Comparison of ENCODE assay signal across 8 cellular contexts in the genomic region with DNA sequence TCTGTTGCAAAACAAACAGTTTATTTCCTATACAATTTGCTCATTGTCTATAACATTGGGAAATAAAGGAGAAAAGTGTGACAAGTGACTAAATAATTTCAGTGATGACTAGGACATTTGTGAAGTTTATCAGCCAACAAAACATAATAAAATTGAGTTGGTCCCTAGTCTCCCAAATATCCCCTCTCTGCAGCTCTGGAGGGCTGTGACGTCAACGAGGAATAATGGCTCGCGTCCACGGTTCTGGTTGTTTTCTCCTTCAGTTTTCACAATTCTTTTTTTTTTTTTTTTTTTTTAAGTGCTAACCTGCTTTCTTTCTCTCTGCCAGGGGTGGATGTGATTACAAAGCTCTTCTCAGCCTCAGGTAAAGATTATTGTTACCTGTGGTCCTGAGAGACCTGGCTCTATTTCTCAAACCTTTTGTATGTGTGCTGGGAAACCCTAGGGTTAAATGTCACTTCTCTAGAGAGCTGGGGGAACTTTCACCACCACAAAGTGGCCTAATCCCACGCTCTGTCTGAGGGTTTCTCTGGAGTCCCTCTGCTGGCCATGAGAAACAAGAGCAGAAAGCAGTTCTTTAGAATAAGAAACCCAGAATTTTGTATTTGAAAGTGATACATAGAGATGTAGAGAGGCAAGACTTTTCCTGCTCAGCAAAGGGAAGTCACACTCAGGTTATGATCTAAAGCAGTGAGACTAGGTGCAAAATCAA. TPM values are rescaled to one million over a fixed set of nuclear protein-coding genes. Genes with fewer than 3 reads are reported as not detected.
DNase-seq lines count a peak whose midpoint lies in the region; ATAC-seq, FAIRE-seq and TF ChIP-seq lines count a peak whose summit lies in the region.

No MANE protein-coding gene starts in this region.

- FAIRE-seq in H1 (lab: Jason Lieb, UNC), result no peak

- no peak overlapping the region for H2BK12ac ChIP-seq in H1 (ENCODE audit: low read depth, low read length)

- no peak overlapping the region for H3K56ac ChIP-seq in H1 (replicated peaks; ENCODE audit: insufficient read length, low read depth, low read length)

- no peaks in the 10 kb centered on the region for H4K20me1 ChIP-seq in H1 (replicated peaks in 1 of 2; ENCODE audit: control insufficient read depth in 1 of 2, insufficient read depth in 2 of 2, low read length in 2 of 2)

- H3K18ac ChIP-seq in H1 (ENCODE audit: extremely low read depth, low read length), result no peak overlapping the region

- no peak overlapping the region for H4K8ac ChIP-seq in H1 (ENCODE audit: extremely low read depth, insufficient read depth, low read length)

- WGBS in H1 (ENCODE audit: extremely low coverage in 1 of 2, insufficient coverage in 1 of 2, insufficient read length in 1 of 2, insufficient replicate concordance in 2 of 2, low coverage in 1 of 2, low lambda C conversion rate in 2 of 2, missing lambda C conversion rate in 1 of 2), 2 experiments, result 83% methylated on average over 5 of the region's 6 CpGs; no CpG with 5 or more reads in 1 of the 2 experiments

- no peaks in the 10 kb centered on the region for H3K9me3 Mint-ChIP-seq in naive thymus-derived CD4-positive, alpha-beta T cell

- no peak overlapping the region for H2BK15ac ChIP-seq in H1 (ENCODE audit: low read length)

- H3K27me3 ChIP-seq in H1 (replicated peaks in 1 of 4; ENCODE audit: control insufficient read depth in 3 of 4, extremely low read depth in 1 of 4, insufficient read depth in 3 of 4, low read length in 3 of 4), result no peaks in the 10 kb centered on the region
- H3K27me3 ChIP-seq in naive thymus-derived CD4-positive, alpha-beta T cell (ENCODE audit: control insufficient read depth in 2 of 2, insufficient read depth in 2 of 2, low read length in 2 of 2), result no peaks in the 10 kb centered on the region

- no peak overlapping the region for H2BK120ac ChIP-seq in H1 (replicated peaks; ENCODE audit: low read depth, low read length)

- H3K4ac ChIP-seq in H1 (replicated peaks; ENCODE audit: insufficient read length, low read depth, low read length), result no peak overlapping the region

- no peak overlapping the region for H3K14ac ChIP-seq in H1 (ENCODE audit: insufficient read length)

- H4K5ac ChIP-seq in H1 (ENCODE audit: insufficient read length, low read depth, low read length), result no peak overlapping the region

- no peaks in the 10 kb centered on the region for H3K9me3 ChIP-seq in H1 (ENCODE audit: insufficient read depth in 2 of 2, low read depth in 1 of 2, low read length in 1 of 2)
- no peaks in the 10 kb centered on the region for H3K9me3 ChIP-seq in naive thymus-derived CD4-positive, alpha-beta T cell (ENCODE audit: control insufficient read depth in 2 of 3, low read length in 3 of 3)

- TF ChIP-seq POLR2A in H1 (IDR thresholded peaks at IDR 0.05; ENCODE audit: control extremely low read depth in 1 of 2, low read depth in 2 of 2, low read length in 2 of 2), result no peak

- no peak overlapping the region for H3K4me3 ChIP-seq in H1 (ENCODE audit: extremely low read depth in 1 of 4, insufficient read depth in 2 of 4, low read depth in 3 of 4, low read length in 4 of 4)
- no peak overlapping the region for H3K4me3 ChIP-seq in naive thymus-derived CD4-positive, alpha-beta T cell (ENCODE audit: low read length)

- CTCF ChIA-PET in H1 (lab: Charles Lee; ENCODE audit: partially characterized antibody), result interaction anchor here (0.6 to 5.4 kb wide), 17 partner anchors 14 to 641 kb away, joined by 3 to 146 read pairs (median 4); no protein-coding TSS in a partner anchor
- CTCF ChIA-PET in naive thymus-derived CD4-positive, alpha-beta T cell (lab: Charles Lee), result interaction anchor here (0.5 to 6.1 kb wide), 14 partner anchors 167 to 867 kb away, joined by 3 to 131 read pairs (median 4); no protein-coding TSS in a partner anchor

- peak overlapping the region in 1 of 10 donors; percentile 34 for H3K4me3 Mint-ChIP-seq in naive thymus-derived CD4-positive, alpha-beta T cell

- peak; percentile 44 to 55 for TF ChIP-seq RAD21 in H1 (IDR thresholded peaks at IDR 0.05 in 1 of 2, conservative IDR thresholded peaks at IDR 0.05 in 1 of 2; ENCODE audit: low read depth in 2 of 2, low read length in 2 of 2)

- no peak overlapping the region for H3K9ac ChIP-seq in H1 (replicated peaks in 1 of 4; ENCODE audit: extremely low read depth in 1 of 4, low read depth in 3 of 4, low read length in 3 of 4)

- TF ChIP-seq CTCF in H1 (IDR thresholded peaks at IDR 0.05; ENCODE audit: control extremely low read depth in 1 of 3, insufficient read depth in 1 of 3, low read depth in 1 of 3, low read length in 3 of 3), result peak; percentile 15 to 56 (median 56)

- TF ChIP-seq EP300 in H1 (IDR thresholded peaks at IDR 0.05; ENCODE audit: borderline replicate concordance in 1 of 2, low read depth in 2 of 2, low read length in 2 of 2), result no peak

- H2BK5ac ChIP-seq in H1 (ENCODE audit: low read depth, low read length), result no peak overlapping the region

- H2BK20ac ChIP-seq in H1 (ENCODE audit: low read length), result no peak overlapping the region

- DNase-seq in NCI-H748 (lab: John Stamatoyannopoulos, UW; ENCODE audit: unreplicated experiment) (peak; percentile 40), NCI-H748 treated with DMSO at 0.1 percent for 48 hours (lab: John Stamatoyannopoulos, UW) (no peak), SIG-M5 treated with dmso at 0.1 percent for 504 hours (lab: John Stamatoyannopoulos, UW; ENCODE audit: unreplicated experiment) (peak; percentile 79), H1 (ENCODE audit: low read depth in 1 of 2, low spot score in 2 of 2) (no peak), GF-D8 (lab: John Stamatoyannopoulos, UW) (no peak)
- peak in 7 of 9 donors; percentile 14 to 55 (median 37) for DNase-seq in naive thymus-derived CD4-positive, alpha-beta T cell

- intact Hi-C loops in naive thymus-derived CD4-positive, alpha-beta T cell (cut with micrococcal nuclease), result loop anchor here (1.0 to 2.0 kb wide), 3 partner anchors 69 to 333 kb away; no protein-coding TSS in a partner anchor

- no peak overlapping the region for H3K23ac ChIP-seq in H1 (ENCODE audit: insufficient read length)

- peaks cover 12 to 33% (median 21%) of the 10 kb centered on the region in 7 donors for H3K4me1 Mint-ChIP-seq in naive thymus-derived CD4-positive, alpha-beta T cell

- H3K36me3 ChIP-seq in H1 (ENCODE audit: control insufficient read depth in 2 of 4, insufficient read depth in 4 of 4, low read length in 3 of 4), result no peaks in the 10 kb centered on the region
- H3K36me3 ChIP-seq in naive thymus-derived CD4-positive, alpha-beta T cell (ENCODE audit: control insufficient read depth in 2 of 3, insufficient read depth in 3 of 3, low read length in 3 of 3), result no peaks in the 10 kb centered on the region

- no peak overlapping the region for H4K91ac ChIP-seq in H1 (replicated peaks; ENCODE audit: insufficient read length, low read length)

- H3K79me1 ChIP-seq in H1 (ENCODE audit: low read depth, low read length), result no peaks in the 10 kb centered on the region

- no peaks in the 10 kb centered on the region; the same call in 1 of the 2 replicates for H3K23me2 ChIP-seq in H1 (ENCODE audit: low read depth, low read length)

- H3K4me1 ChIP-seq in H1 (replicated peaks in 1 of 4; ENCODE audit: control insufficient read depth in 3 of 4, insufficient read depth in 4 of 4, low read length in 3 of 4), result no peaks in the 10 kb centered on the region
- peaks cover 0 to 9% of the 10 kb centered on the region in 2 donors for H3K4me1 ChIP-seq in naive thymus-derived CD4-positive, alpha-beta T cell (ENCODE audit: control insufficient read depth in 2 of 2, insufficient read depth in 2 of 2, low read length in 2 of 2)

- ATAC-seq in HG02981 (IDR thresholded peaks at IDR 0.05; ENCODE audit: unreplicated experiment) (peak; percentile 54), HG03135 (IDR thresholded peaks at IDR 0.05; ENCODE audit: unreplicated experiment) (no peak)
- peak; percentile 66 for ATAC-seq in naive thymus-derived CD4-positive, alpha-beta T cell

- H3K27ac Mint-ChIP-seq in naive thymus-derived CD4-positive, alpha-beta T cell, result peak overlapping the region in 2 of 9 donors; percentile 23 to 50

- no peak overlapping the region; the same call in 1 of the 2 replicates for H2AFZ ChIP-seq in H1 (ENCODE audit: low read length)

- H2AK5ac ChIP-seq in H1 (ENCODE audit: low read depth, low read length), result no peak overlapping the region

- no peaks in the 10 kb centered on the region for H3K79me2 ChIP-seq in H1 (ENCODE audit: control insufficient read depth in 1 of 2, insufficient read depth in 2 of 2, low read length in 2 of 2)

- no peaks in the 10 kb centered on the region for H3K36me3 Mint-ChIP-seq in naive thymus-derived CD4-positive, alpha-beta T cell

- peaks cover 0 to 9% (median 0%) of the 10 kb centered on the region in 5 donors for H3K27me3 Mint-ChIP-seq in naive thymus-derived CD4-positive, alpha-beta T cell

- H3K4me2 ChIP-seq in H1 (ENCODE audit: insufficient read depth in 1 of 2, low read depth in 2 of 2, low read length in 2 of 2), result no peak overlapping the region

- no peak overlapping the region for H3K27ac ChIP-seq in H1 (ENCODE audit: low read depth, low read length)
- H3K27ac ChIP-seq in naive thymus-derived CD4-positive, alpha-beta T cell (ENCODE audit: low read depth, low read length), result no peak overlapping the region

- POLR2A ChIA-PET in H1 (lab: Charles Lee; ENCODE audit: partially characterized antibody), result no interaction called here
- POLR2A ChIA-PET in naive thymus-derived CD4-positive, alpha-beta T cell (lab: Charles Lee), result interaction anchor here (0.6 kb wide), 1 partner anchor 332 kb away, joined by 3 read pairs; no protein-coding TSS in a partner anchor

TF ChIP-seq in H1, 55 proteins besides CTCF, POLR2A, EP300 and RAD21 (continues in another document):
- TF ChIP-seq FOSL1 (IDR thresholded peaks at IDR 0.05; ENCODE audit: insufficient read depth, low read depth, low read length), result no peak
- TF ChIP-seq NANOG (IDR thresholded peaks at IDR 0.05; ENCODE audit: insufficient read depth, low read depth, low read length, poor library complexity, severe bottlenecking), result no peak
- no peak for TF ChIP-seq KDM1A (IDR thresholded peaks at IDR 0.05; ENCODE audit: borderline replicate concordance, low read length)
- no peak for TF ChIP-seq BCL11A (IDR thresholded peaks at IDR 0.05; ENCODE audit: low read depth in 2 of 2, low read length in 2 of 2)
- no peak for TF ChIP-seq CBX8 (IDR thresholded peaks at IDR 0.05; ENCODE audit: borderline replicate concordance, low read depth, low read length)

RNA-seq across cellular contexts. Expression of a gene that starts 36.2 kb away (rescaled TPM):
- not detected in 2 replicates for total RNA-seq in H1 (2021; fragmentation: NEBNext Ultra II Directional; extraction: Animal tissue kit (Norgen Biotek cat#: 25700))
- not detected in 2 replicates for polyA plus RNA-seq in H1 (2011; rRNA removed)
- not detected for polyA plus RNA-seq in H1 (2011; cell fraction: cytosol; rRNA removed)
- not detected for polyA plus RNA-seq in H1 (2011; cell fraction: nucleus; rRNA removed)
- polyA plus RNA-seq in H1 (2012, experiment 1 of 2), result not detected in 4 replicates
- not detected for polyA plus RNA-seq in H1 (2012, experiment 2 of 2)
- polyA plus RNA-seq in H1 (2013, experiment 1 of 2), result not detected
- polyA plus RNA-seq in H1 (2013, experiment 2 of 2), result not detected
- polyA minus RNA-seq in H1 (2011; rRNA and poly(A)+ RNA removed), result not detected in 2 replicates
- polyA minus RNA-seq in H1 (2011; cell fraction: cytosol; rRNA and poly(A)+ RNA removed), result not detected
- polyA minus RNA-seq in H1 (2011; cell fraction: nucleus; rRNA and poly(A)+ RNA removed), result not detected
- 10 to 100 TPM in 4 of 5 experiments, 1 to 10 TPM in 1; 7.1 to 26.4 (median 23.8) TPM for total RNA-seq in naive thymus-derived CD4-positive, alpha-beta T cell
- 10 to 100 TPM; 48.2 to 89.7 TPM for polyA plus RNA-seq in naive thymus-derived CD4-positive, alpha-beta T cell

Comparison
In these comparisons a context has a peak if more than half of its experiments do, and no peak if none do; other contexts are left out.
1. DNase-seq: peak in NCI-H748 (single experiment), SIG-M5 treated with dmso at 0.1 percent for 504 hours (single experiment) and naive thymus-derived CD4-positive, alpha-beta T cell (7 of 9); none in NCI-H748 treated with DMSO at 0.1 percent for 48 hours (single experiment), H1 (0 of 2) and GF-D8 (single experiment).